8 cellular contexts compared by ENCODE assay signal in genomic region chr13:113584205-113584869, GRCh38. TPM values are rescaled to one million over a fixed set of nuclear protein-coding genes. Genes with fewer than 3 reads are reported as not detected.
DNase-seq lines count a peak whose midpoint lies in the region; ATAC-seq and TF ChIP-seq lines count a peak whose summit lies in the region.

Gene TFDP1, plus strand, starts transcription at chr13:113584753. Its CDS starts 1,085 bp downstream, at chr13:113585838.

- H3K27me3 ChIP-seq in HUES6 (ENCODE audit: control insufficient read depth, insufficient read depth, low read length): no peaks in the 10 kb centered on the region
- H3K27me3 ChIP-seq in OCI-LY3 (ENCODE audit: low read depth, low read length): no peaks in the 10 kb centered on the region

- H3K4me3 ChIP-seq in HUES6 (ENCODE audit: low read depth, low read length): peak within 1 kb of the TSS; percentile 67
- H3K4me3 ChIP-seq in OCI-LY3 (ENCODE audit: low read length): peak within 1 kb of the TSS; percentile 96
- H3K4me3 ChIP-seq in epithelial cell of proximal tubule (ENCODE audit: low read depth, low read length): peak within 1 kb of the TSS; percentile 68

- DNase-seq in DMS114 treated with DMSO at 0.1 percent for 48 hours (lab: John Stamatoyannopoulos, UW; ENCODE audit: unreplicated experiment): peak; percentile 59
- DNase-seq in activated T-cell treated with anti-CD3 and anti-CD28 coated beads for 4 hours: peak; percentile 20
- no peak for DNase-seq in epithelial cell of proximal tubule (ENCODE audit: low read depth)
- peak; percentile 71 for DNase-seq in mucosa of gallbladder (ENCODE audit: low spot score)
- DNase-seq in stimulated activated CD8-positive, alpha-beta memory T cell treated with anti-CD3 and anti-CD28 coated beads, Interleukin-7, amount 100 ng/mL, for 48 hours (ENCODE audit: extremely low read depth in 1 of 2, low read depth in 1 of 2): peak; percentile 75 to 79

- peaks cover 52% of the 10 kb centered on the region for H3K79me2 ChIP-seq in OCI-LY3 (ENCODE audit: low read length)

- peak; percentile 85 for ATAC-seq in GM21526 (IDR thresholded peaks at IDR 0.05; ENCODE audit: low FRiP score, unreplicated experiment)

- H3K9ac ChIP-seq in HUES6 (ENCODE audit: low read length) (peak within 1 kb of the TSS; percentile 73), OCI-LY3 (ENCODE audit: low read length) (peak within 1 kb of the TSS; percentile 85)

- H4K20me1 ChIP-seq in OCI-LY3 (ENCODE audit: insufficient read depth, low read length): peaks cover 35% of the 10 kb centered on the region

- TF ChIP-seq CTCF in OCI-LY3 (IDR thresholded peaks at IDR 0.05; ENCODE audit: low read depth, low read length) (no peak), epithelial cell of proximal tubule (conservative IDR thresholded peaks at IDR 0.05; ENCODE audit: low read depth, low read length) (no peak)

- H3K9me3 ChIP-seq in HUES6 (ENCODE audit: control insufficient read depth, insufficient read depth, low read depth, low read length) (no peaks in the 10 kb centered on the region), OCI-LY3 (ENCODE audit: insufficient read depth, low read length) (no peaks in the 10 kb centered on the region)

- no peak within 1 kb of the TSS for H3K27ac ChIP-seq in HUES6 (ENCODE audit: low read depth, low read length)
- peak within 1 kb of the TSS; percentile 30 for H3K27ac ChIP-seq in OCI-LY3 (ENCODE audit: low read length)

- peak within 1 kb of the TSS; percentile 71; the same call in 1 of the 2 replicates for H2AFZ ChIP-seq in OCI-LY3 (ENCODE audit: low read depth, low read length)

- H3K4me1 ChIP-seq in HUES6 (ENCODE audit: control insufficient read depth, insufficient read depth, low read length) (no peaks in the 10 kb centered on the region), OCI-LY3 (ENCODE audit: low read length) (peaks cover 15% of the 10 kb centered on the region)

- H3K4me2 ChIP-seq in OCI-LY3 (ENCODE audit: low read length): peak within 1 kb of the TSS; percentile 93

- H3K36me3 ChIP-seq in HUES6 (ENCODE audit: control insufficient read depth, insufficient read depth, low read length) (peaks cover 33% of the 10 kb centered on the region), OCI-LY3 (replicated peaks; ENCODE audit: low read depth, low read length) (peaks cover 31% of the 10 kb centered on the region)

RNA-seq across cellular contexts. Expression of gene TFDP1, which starts in this region (rescaled TPM):
- total RNA-seq in epithelial cell of proximal tubule: 105 and 111 TPM in 2 replicates
- total RNA-seq in mucosa of gallbladder: 53.4 TPM
